ENCODE assay signal across 16 cellular contexts in genomic region chr4:15742083-15742582, GRCh38.
A peak's percentile ranks its signal among the peaks of the same experiment; 100 is the strongest.
DNase-seq lines count a peak whose midpoint lies in the region; ATAC-seq and TF ChIP-seq lines count a peak whose summit lies in the region.
"Had no signal": no experiment of that assay in that cellular context is flagged by ENCODE, and none has a peak within 500 bp of the region (broad histone marks: within the 10 kb centered on the region; RNA-seq: fewer than 3 reads in every experiment).

No MANE protein-coding gene starts in this region.

- H3K27ac ChIP-seq in DND-41 (ENCODE audit: low read length) (peak overlapping the region; percentile 86), HEK293 (ENCODE audit: extremely low read depth, low read depth, low read length) (no peak overlapping the region)
- H3K27ac ChIP-seq: C4-2B, GM23248 had no signal

- H3K27me3 Mint-ChIP-seq in effector memory CD8-positive, alpha-beta T cell, result peaks cover 7 to 9% of the 10 kb centered on the region in 2 donors

- H3K36me3 ChIP-seq in DND-41 (ENCODE audit: insufficient read depth, low read length) (no peaks in the 10 kb centered on the region), HEK293 (ENCODE audit: control insufficient read depth in 2 of 2, insufficient read depth in 1 of 2, low read length in 2 of 2) (no peaks in the 10 kb centered on the region)

- peak overlapping the region in 1 of 2 experiments; percentile 3; a peak in 1 of 4 replicates for H3K4me3 ChIP-seq in DND-41 (ENCODE audit: low read depth in 1 of 2, low read length in 2 of 2)
- H3K4me3 ChIP-seq in HEK293 (ENCODE audit: low read depth, low read length), result no peak overlapping the region
- H3K4me3 ChIP-seq: GM12878, GM23248 had no signal

- DNase-seq in DND-41 (peak; percentile 69), NK-92 (lab: John Stamatoyannopoulos, UW; ENCODE audit: unreplicated experiment) (no peak), NCI-H146 (lab: John Stamatoyannopoulos, UW) (no peak), HuH-7 (ENCODE audit: low spot score) (no peak)
- no peak for DNase-seq in effector memory CD8-positive, alpha-beta T cell
- DNase-seq: Caco-2; CD4-positive, CD25-positive, alpha-beta regulatory T cell; CD8-positive, alpha-beta T cell; DMS153; EL; GDM1; GM23248; H9 had no signal

- H3K9ac ChIP-seq in DND-41 (ENCODE audit: low read depth, low read length), result peak overlapping the region; percentile 42; the same call in 1 of the 2 replicates
- H3K9ac ChIP-seq: GM23248 had no signal

- no peaks in the 10 kb centered on the region for H3K36me3 Mint-ChIP-seq in effector memory CD8-positive, alpha-beta T cell (ENCODE audit: insufficient read depth)

- no peak overlapping the region for H2AFZ ChIP-seq in DND-41 (ENCODE audit: low read depth, low read length)
- H2AFZ ChIP-seq: GM23248 had no signal

- H3K4me2 ChIP-seq in DND-41 (ENCODE audit: insufficient read depth, low read length), result peak overlapping the region; percentile 31; the same call in 1 of the 2 replicates

- H3K9me3 ChIP-seq in DND-41 (ENCODE audit: insufficient read depth, low read length, severe bottlenecking), result peaks cover 19% of the 10 kb centered on the region
- no peaks in the 10 kb centered on the region for H3K9me3 ChIP-seq in HEK293 (ENCODE audit: control insufficient read depth, insufficient read depth, low read depth, low read length)
- H3K9me3 ChIP-seq: Caco-2 had no signal

- H3K4me1 ChIP-seq in DND-41 (ENCODE audit: insufficient read depth, low read length) (peaks cover 99% of the 10 kb centered on the region), HEK293 (ENCODE audit: control insufficient read depth, insufficient read depth, low read length) (no peaks in the 10 kb centered on the region)
- H3K4me1 ChIP-seq: Caco-2 had no signal

- peaks cover 0 to 9% of the 10 kb centered on the region in 2 donors for H3K9me3 Mint-ChIP-seq in effector memory CD8-positive, alpha-beta T cell

- POLR2A ChIA-PET in HEK293 (lab: Yijun Ruan, JAX), result no interaction called here

- ATAC-seq in DND-41 (ENCODE audit: insufficient read depth, low read depth), result peak; percentile 77
- no peak for ATAC-seq in effector memory CD8-positive, alpha-beta T cell (replicated peaks)
- ATAC-seq: CD8-positive, alpha-beta T cell; GM12878 had no signal

- CTCF ChIA-PET in HEK293 (lab: Yijun Ruan, JAX), result interaction anchor here (0.7 kb wide), 1 partner anchor 9 kb away, joined by 4 read pairs; no protein-coding TSS in a partner anchor

- H4K20me1 ChIP-seq in DND-41 (ENCODE audit: insufficient read depth, low read length), result no peaks in the 10 kb centered on the region

- no peaks in the 10 kb centered on the region for H3K4me1 Mint-ChIP-seq in effector memory CD8-positive, alpha-beta T cell (ENCODE audit: low read depth in 2 of 2)

- no peak for TF ChIP-seq CTCF in DND-41 (IDR thresholded peaks at IDR 0.05; ENCODE audit: borderline replicate concordance, extremely low read depth, low read length, poor library complexity, severe bottlenecking)
- no peak for TF ChIP-seq CTCF in HEK293 (tag by site-specific recombination; IDR thresholded peaks at IDR 0.05)

- H3K27ac Mint-ChIP-seq in effector memory CD8-positive, alpha-beta T cell, result peak overlapping the region; percentile 5 to 9
- H3K27ac Mint-ChIP-seq: CD4-positive, CD25-positive, alpha-beta regulatory T cell; CD8-positive, alpha-beta T cell; H9 had no signal

- peaks cover 45% of the 10 kb centered on the region for H3K79me2 ChIP-seq in DND-41 (ENCODE audit: insufficient read depth, low read length)

- no peak overlapping the region for H3K4me3 Mint-ChIP-seq in effector memory CD8-positive, alpha-beta T cell
- H3K4me3 Mint-ChIP-seq: CD4-positive, CD25-positive, alpha-beta regulatory T cell; CD8-positive, alpha-beta T cell; H9 had no signal

- H3K27me3 ChIP-seq in DND-41 (ENCODE audit: insufficient read depth, low read length, poor library complexity), result no peaks in the 10 kb centered on the region

TF ChIP-seq in HEK293, 187 proteins besides CTCF, POLR2A, EP300 and RAD21:
- TF ChIP-seq, protein P1, sequence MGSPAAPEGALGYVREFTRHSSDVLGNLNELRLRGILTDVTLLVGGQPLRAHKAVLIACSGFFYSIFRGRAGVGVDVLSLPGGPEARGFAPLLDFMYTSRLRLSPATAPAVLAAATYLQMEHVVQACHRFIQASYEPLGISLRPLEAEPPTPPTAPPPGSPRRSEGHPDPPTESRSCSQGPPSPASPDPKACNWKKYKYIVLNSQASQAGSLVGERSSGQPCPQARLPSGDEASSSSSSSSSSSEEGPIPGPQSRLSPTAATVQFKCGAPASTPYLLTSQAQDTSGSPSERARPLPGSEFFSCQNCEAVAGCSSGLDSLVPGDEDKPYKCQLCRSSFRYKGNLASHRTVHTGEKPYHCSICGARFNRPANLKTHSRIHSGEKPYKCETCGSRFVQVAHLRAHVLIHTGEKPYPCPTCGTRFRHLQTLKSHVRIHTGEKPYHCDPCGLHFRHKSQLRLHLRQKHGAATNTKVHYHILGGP (tag by site-specific recombination; IDR thresholded peaks at IDR 0.05), result no peak
- TF ChIP-seq ZBTB1 (tag by site-specific recombination; IDR thresholded peaks at IDR 0.05) (no peak), ZNF274 (IDR thresholded peaks at IDR 0.05; ENCODE audit: low read length) (no peak), ZNF274 (tag by site-specific recombination; IDR thresholded peaks at IDR 0.05; ENCODE audit: borderline replicate concordance) (peak; percentile 53; the same call in 1 of the 2 replicates), ZNF629 (tag by site-specific recombination; IDR thresholded peaks at IDR 0.05) (no peak), ZNF23 (tag by site-specific recombination; IDR thresholded peaks at IDR 0.05; ENCODE audit: borderline replicate concordance) (no peak)
